19 cellular contexts compared by ENCODE assay signal in genomic region chr1:38541223-38541622, GRCh38.
DNase-seq lines count a peak whose midpoint lies in the region; ATAC-seq, FAIRE-seq and TF ChIP-seq lines count a peak whose summit lies in the region.
"Had no signal": no experiment of that assay in that cellular context is flagged by ENCODE, and none has a peak within 500 bp of the region (broad histone marks: within the 10 kb centered on the region; RNA-seq: fewer than 3 reads in every experiment).

No MANE protein-coding gene starts in this region.

- H3K4me1 Mint-ChIP-seq in GM23338 = peaks cover 16% of the 10 kb centered on the region

- POLR2A ChIA-PET in A549 (lab: Yijun Ruan, JAX) = no interaction called here

- TF ChIP-seq EP300 in A549 (IDR thresholded peaks at IDR 0.05) = no peak

- DNase-seq in A549 (ENCODE audit: low read depth in 1 of 2, low spot score in 1 of 2) (no peak), GM23338 (ENCODE audit: low spot score) (no peak), astrocyte of the hippocampus (ENCODE audit: low read depth, low spot score) (peak; percentile 41), islet precursor cell (peak; percentile 52), breast epithelium (ENCODE audit: low spot score in 2 of 2) (no peak), RPMI8226 (no peak), osteoblast (ENCODE audit: insufficient read length, low spot score, missing footprints) (no peak)
- DNase-seq: CD4-positive, alpha-beta T cell; DND-41; NCI-H1092; NCI-H2107; NCI-H446 treated with DMSO at 0.1 percent for 48 hours; NCI-H748 treated with DMSO at 0.1 percent for 48 hours; PC-9; SK-N-SH had no signal

- H3K36me3 Mint-ChIP-seq in GM23338 (ENCODE audit: low read depth) = no peaks in the 10 kb centered on the region

- no peak overlapping the region for H3K27ac Mint-ChIP-seq in GM23338
- H3K27ac Mint-ChIP-seq: B cell; CD4-positive, alpha-beta T cell had no signal

- ATAC-seq in A549 = no peak
- ATAC-seq in GM23338 = no peak
- no peak for ATAC-seq in GM21515 (IDR thresholded peaks at IDR 0.05; ENCODE audit: unreplicated experiment)
- ATAC-seq: Right ventricle myocardium inferior had no signal

- H3K27ac ChIP-seq in A549 (peak overlapping the region in 1 of 2 experiments; percentile 54; a peak in 2 of 6 replicates), GM23338 (ENCODE audit: low read depth) (no peak overlapping the region), breast epithelium (no peak overlapping the region), osteoblast (ENCODE audit: low read depth, low read length) (no peak overlapping the region)
- H3K27ac ChIP-seq: PC-9 had no signal

- TF ChIP-seq RAD21 in A549 (conservative IDR thresholded peaks at IDR 0.05 in 1 of 2, IDR thresholded peaks at IDR 0.05 in 1 of 2) = no peak

- no peaks in the 10 kb centered on the region for H3K36me3 ChIP-seq in GM23338 (ENCODE audit: insufficient read depth)
- no peaks in the 10 kb centered on the region for H3K36me3 ChIP-seq in breast epithelium
- no peaks in the 10 kb centered on the region for H3K36me3 ChIP-seq in osteoblast (ENCODE audit: insufficient read depth, low read length)

- no peaks in the 10 kb centered on the region for H3K4me1 ChIP-seq in A549
- H3K4me1 ChIP-seq in GM23338 (ENCODE audit: insufficient read depth) = no peaks in the 10 kb centered on the region
- no peaks in the 10 kb centered on the region for H3K4me1 ChIP-seq in breast epithelium
- no peaks in the 10 kb centered on the region for H3K4me1 ChIP-seq in osteoblast (ENCODE audit: insufficient read depth, low read length)

- intact Hi-C loops in breast epithelium (cut with DNase I; ENCODE audit: low total_unique reads) = no loop called here

- H4K20me1 ChIP-seq in GM23338 (replicated peaks; ENCODE audit: insufficient read depth) (no peaks in the 10 kb centered on the region), osteoblast (ENCODE audit: insufficient read depth, low read length) (no peaks in the 10 kb centered on the region)

- H3K27me3 ChIP-seq in GM23338 (ENCODE audit: insufficient read depth) = no peaks in the 10 kb centered on the region
- no peaks in the 10 kb centered on the region for H3K27me3 ChIP-seq in breast epithelium
- no peaks in the 10 kb centered on the region for H3K27me3 ChIP-seq in osteoblast (ENCODE audit: insufficient read depth, low read length)

- TF ChIP-seq POLR2A in A549 (IDR thresholded peaks at IDR 0.05; ENCODE audit: low read length) = no peak
- TF ChIP-seq POLR2A in breast epithelium (IDR thresholded peaks at IDR 0.05) = no peak

- H3K4me3 ChIP-seq in A549 (no peak overlapping the region), GM23338 (no peak overlapping the region), breast epithelium (no peak overlapping the region), osteoblast (ENCODE audit: insufficient read depth, low read length) (no peak overlapping the region)
- H3K4me3 ChIP-seq: PC-9 had no signal

- 0 out of 2 replicates have a peak overlapping the region, but pooled peaks have one; percentile 47 for H2AFZ ChIP-seq in GM23338
- H2AFZ ChIP-seq in osteoblast (ENCODE audit: low read length) = no peak overlapping the region
- H2AFZ ChIP-seq: PC-9 had no signal

- TF ChIP-seq CTCF in A549 (IDR thresholded peaks at IDR 0.05) (no peak), GM23338 (conservative IDR thresholded peaks at IDR 0.05; ENCODE audit: low read depth in 2 of 2) (no peak), breast epithelium (IDR thresholded peaks at IDR 0.05) (no peak), osteoblast (IDR thresholded peaks at IDR 0.05; ENCODE audit: extremely low read depth, low read depth, low read length) (no peak)

- H3K4me2 ChIP-seq in A549 (no peak overlapping the region), GM23338 (no peak overlapping the region), osteoblast (ENCODE audit: insufficient read depth, low read length) (no peak overlapping the region)
- H3K4me2 ChIP-seq: PC-9, SK-N-SH had no signal

- no peaks in the 10 kb centered on the region for H3F3A ChIP-seq in GM23338 (replicated peaks; ENCODE audit: low read depth)

- peaks cover 10% of the 10 kb centered on the region for H3K27me3 Mint-ChIP-seq in GM23338 (ENCODE audit: insufficient read depth, low read depth, poor library complexity)

- no peak overlapping the region for H3K4me3 Mint-ChIP-seq in GM23338
- H3K4me3 Mint-ChIP-seq: B cell; CD4-positive, alpha-beta T cell had no signal

- 0 out of 2 replicates have a peak, but pooled peaks cover 4% of the 10 kb centered on the region for H3K9me2 ChIP-seq in GM23338 (ENCODE audit: insufficient read depth)
- H3K9me2 ChIP-seq: SK-N-SH had no signal

- CTCF ChIA-PET in A549 (lab: Yijun Ruan, JAX) = interaction anchor here (0.5 kb wide), 1 partner anchor 11 kb away, joined by 3 read pairs; no protein-coding TSS in a partner anchor

- WGBS in A549 (ENCODE audit: missing lambda C conversion rate) = 45% methylated on average over 4 of the region's 4 CpGs

- no peaks in the 10 kb centered on the region; the same call in 2 of the 3 replicates for H3K9me3 Mint-ChIP-seq in GM23338
- H3K9me3 Mint-ChIP-seq: CD4-positive, alpha-beta T cell had no signal

- H3K9me3 ChIP-seq in A549 = no peaks in the 10 kb centered on the region
- no peaks in the 10 kb centered on the region for H3K9me3 ChIP-seq in breast epithelium
- H3K9me3 ChIP-seq in osteoblast (ENCODE audit: low read depth, low read length) = no peaks in the 10 kb centered on the region
- H3K9me3 ChIP-seq: SK-N-SH had no signal

- H3K79me2 ChIP-seq in GM23338 (replicated peaks; ENCODE audit: insufficient read depth) = no peaks in the 10 kb centered on the region
- no peaks in the 10 kb centered on the region for H3K79me2 ChIP-seq in osteoblast (ENCODE audit: insufficient read depth, low read length)

- no peak for FAIRE-seq in A549 (lab: Jason Lieb, UNC)
- FAIRE-seq: D721Med had no signal

TF ChIP-seq in A549, 52 proteins besides CTCF, POLR2A, EP300 and RAD21:
- TF ChIP-seq MAFK (IDR thresholded peaks at IDR 0.05; ENCODE audit: partially characterized antibody) (peak; percentile 31), NFE2L2 (conservative IDR thresholded peaks at IDR 0.05; ENCODE audit: low read length) (no peak), POLR2AphosphoS2 (conservative IDR thresholded peaks at IDR 0.05; ENCODE audit: low read length) (no peak)

TF ChIP-seq in GM23338, 12 proteins besides CTCF, POLR2A, EP300 and RAD21 (continues in another document):
- TF ChIP-seq STAT1 (IDR thresholded peaks at IDR 0.05; ENCODE audit: unreplicated experiment) (no peak), ZNF331 (CRISPR knock-in tag; IDR thresholded peaks at IDR 0.05; ENCODE audit: low read depth) (no peak), CREB1 (CRISPR knock-in tag; IDR thresholded peaks at IDR 0.05; ENCODE audit: low read depth) (no peak)
- TF ChIP-seq, protein P1, sequence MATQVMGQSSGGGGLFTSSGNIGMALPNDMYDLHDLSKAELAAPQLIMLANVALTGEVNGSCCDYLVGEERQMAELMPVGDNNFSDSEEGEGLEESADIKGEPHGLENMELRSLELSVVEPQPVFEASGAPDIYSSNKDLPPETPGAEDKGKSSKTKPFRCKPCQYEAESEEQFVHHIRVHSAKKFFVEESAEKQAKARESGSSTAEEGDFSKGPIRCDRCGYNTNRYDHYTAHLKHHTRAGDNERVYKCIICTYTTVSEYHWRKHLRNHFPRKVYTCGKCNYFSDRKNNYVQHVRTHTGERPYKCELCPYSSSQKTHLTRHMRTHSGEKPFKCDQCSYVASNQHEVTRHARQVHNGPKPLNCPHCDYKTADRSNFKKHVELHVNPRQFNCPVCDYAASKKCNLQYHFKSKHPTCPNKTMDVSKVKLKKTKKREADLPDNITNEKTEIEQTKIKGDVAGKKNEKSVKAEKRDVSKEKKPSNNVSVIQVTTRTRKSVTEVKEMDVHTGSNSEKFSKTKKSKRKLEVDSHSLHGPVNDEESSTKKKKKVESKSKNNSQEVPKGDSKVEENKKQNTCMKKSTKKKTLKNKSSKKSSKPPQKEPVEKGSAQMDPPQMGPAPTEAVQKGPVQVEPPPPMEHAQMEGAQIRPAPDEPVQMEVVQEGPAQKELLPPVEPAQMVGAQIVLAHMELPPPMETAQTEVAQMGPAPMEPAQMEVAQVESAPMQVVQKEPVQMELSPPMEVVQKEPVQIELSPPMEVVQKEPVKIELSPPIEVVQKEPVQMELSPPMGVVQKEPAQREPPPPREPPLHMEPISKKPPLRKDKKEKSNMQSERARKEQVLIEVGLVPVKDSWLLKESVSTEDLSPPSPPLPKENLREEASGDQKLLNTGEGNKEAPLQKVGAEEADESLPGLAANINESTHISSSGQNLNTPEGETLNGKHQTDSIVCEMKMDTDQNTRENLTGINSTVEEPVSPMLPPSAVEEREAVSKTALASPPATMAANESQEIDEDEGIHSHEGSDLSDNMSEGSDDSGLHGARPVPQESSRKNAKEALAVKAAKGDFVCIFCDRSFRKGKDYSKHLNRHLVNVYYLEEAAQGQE (IDR thresholded peaks at IDR 0.05; ENCODE audit: unreplicated experiment) = no peak

Comparison
In these comparisons a context has a peak if more than half of its experiments do, and no peak if none do; other contexts are left out.
1. DNase-seq: peak in astrocyte of the hippocampus (single experiment) and islet precursor cell (single experiment); none in A549 (0 of 2), GM23338 (single experiment), breast epithelium (0 of 2), RPMI8226 (single experiment) and osteoblast (single experiment).